In the genomic region with DNA sequence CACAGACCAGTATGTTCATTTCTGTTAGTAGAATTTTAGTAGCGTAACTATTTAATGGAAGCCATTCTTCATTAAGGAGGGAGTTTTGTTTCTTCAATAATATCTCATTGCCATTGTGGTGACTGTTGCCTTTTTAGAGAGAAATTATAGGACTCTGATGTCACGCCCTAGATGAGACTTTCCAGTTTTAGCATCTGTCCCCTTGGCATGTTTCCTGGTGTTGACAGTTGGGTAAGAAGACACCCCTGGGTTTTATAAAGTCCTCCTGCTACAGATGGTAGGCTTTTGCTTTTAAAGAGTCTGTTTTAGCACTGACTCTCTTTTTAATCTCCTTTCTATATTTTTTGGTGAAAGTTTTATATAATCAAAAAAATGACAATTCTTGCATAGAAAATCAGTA, we compare ENCODE assay signal across 15 cellular contexts. TPM values are rescaled to one million over a fixed set of nuclear protein-coding genes. Genes with fewer than 3 reads are reported as not detected.
"Had no signal": no experiment of that assay in that cellular context is flagged by ENCODE, and none has a peak within 500 bp of the region (broad histone marks: within the 10 kb centered on the region; RNA-seq: fewer than 3 reads in every experiment).

No MANE protein-coding gene starts in this region.

- DNase-seq: activated CD4-positive, alpha-beta T cell treated with anti-CD3 and anti-CD28 coated beads, Interleukin-2, amount 50 U/mL, for 1 hour; activated CD4-positive, CD25-positive, alpha-beta regulatory T cell; activated effector memory CD4-positive, alpha-beta T cell treated with Interleukin-2 at 50 U/mL for 16 hours; amygdala; brain microvascular endothelial cell; lower lobe of right lung; midbrain; naive B cell; retina; small intestine; stomach had no signal

- H3K27me3 ChIP-seq: brain microvascular endothelial cell, stomach had no signal

- H3K9me3 ChIP-seq: lower lobe of right lung, thoracic aorta had no signal

- H3K4me1 ChIP-seq: lower lobe of right lung, parathyroid adenoma, stomach had no signal

- H3K27ac ChIP-seq: brain microvascular endothelial cell, lower lobe of right lung, parathyroid adenoma, stomach, thoracic aorta had no signal

- H3K36me3 ChIP-seq: brain microvascular endothelial cell, lower lobe of right lung, stomach, thoracic aorta had no signal

- H3K4me3 ChIP-seq: lower lobe of right lung, stomach, thoracic aorta had no signal

RNA-seq across cellular contexts. Expression of gene KCNJ3, which starts 41.9 kb away (rescaled TPM):
- total RNA-seq: esophagus mucosa, fibroblast of villous mesenchyme, lower lobe of right lung had no signal
